ENCODE assay signal across 8 cellular contexts in the genomic region with DNA sequence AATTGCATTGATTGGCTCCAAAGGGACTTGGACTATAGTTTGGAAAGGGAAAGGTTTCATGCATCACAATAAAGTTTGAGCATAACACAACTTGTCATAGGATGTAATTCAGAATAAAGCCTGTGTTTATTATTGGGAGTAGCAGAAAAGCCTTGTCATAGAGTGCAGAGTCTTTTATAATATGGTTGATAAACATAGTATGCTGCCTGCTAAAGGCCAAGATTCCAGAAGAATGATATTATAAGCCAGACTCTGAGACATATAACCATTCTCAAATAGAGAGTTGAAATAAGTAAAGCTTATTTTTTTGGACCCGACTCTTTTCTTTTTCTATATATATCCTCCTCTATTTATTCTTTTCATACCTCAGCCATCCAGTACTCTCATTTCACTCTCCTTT.
"Had no signal": no experiment of that assay in that cellular context is flagged by ENCODE, and none has a peak within 500 bp of the region (broad histone marks: within the 10 kb centered on the region; RNA-seq: fewer than 3 reads in every experiment).

No MANE protein-coding gene starts in this region.

- DNase-seq: GOT3, H7, HFFc6, KBM-7 had no signal

- H3K9me3 ChIP-seq: HAP-1 had no signal

- H3K4me1 Mint-ChIP-seq: IgD-negative memory B cell had no signal

- H3K27ac ChIP-seq: HL-60 had no signal

- H3K36me3 Mint-ChIP-seq: IgD-negative memory B cell had no signal

- H3K4me3 ChIP-seq: HAP-1 had no signal

- H3K36me3 ChIP-seq: HAP-1 had no signal

- ATAC-seq: HCT116 had no signal

- H3K27me3 Mint-ChIP-seq: IgD-negative memory B cell had no signal

- H3K4me3 Mint-ChIP-seq: HFFc6, IgD-negative memory B cell had no signal

- H3K27ac Mint-ChIP-seq: HFFc6, IgD-negative memory B cell had no signal

- H3K9me3 Mint-ChIP-seq: HFFc6 had no signal
